ENCODE assay signal across 11 cellular contexts in genomic region chr7:101924171-101924570, GRCh38.
DNase-seq lines count a peak whose midpoint lies in the region; ATAC-seq and TF ChIP-seq lines count a peak whose summit lies in the region.
"Had no signal": no experiment of that assay in that cellular context is flagged by ENCODE, and none has a peak within 500 bp of the region (broad histone marks: within the 10 kb centered on the region; RNA-seq: fewer than 3 reads in every experiment).

No MANE protein-coding gene starts in this region.

- H3K4me3 ChIP-seq in adipocyte (ENCODE audit: low read length) (no peak overlapping the region), lung (no peak overlapping the region), transverse colon (no peak overlapping the region), MM.1S (ENCODE audit: low read length) (no peak overlapping the region)

- DNase-seq in natural killer cell treated with Interleukin-12 subunit alpha and Interleukin-12 subunit beta and Interleukin-15 and Interleukin-18, amount 100 ng/mL, for 72 hours (ENCODE audit: low spot score) = peak; percentile 34
- DNase-seq in natural killer cell (no peak), adipocyte (ENCODE audit: low read depth) (peak; percentile 62), lung (ENCODE audit: low spot score) (no peak), transverse colon (no peak), MM.1S (no peak), 8988T (no peak), D341Med (ENCODE audit: low spot score) (no peak)
- DNase-seq: DMS153 had no signal

- no peaks in the 10 kb centered on the region for H3K9me3 Mint-ChIP-seq in natural killer cell treated with Interleukin-12 subunit alpha and Interleukin-12 subunit beta and Interleukin-15 and Interleukin-18, amount 100 ng/mL, for 72 hours
- no peaks in the 10 kb centered on the region for H3K9me3 Mint-ChIP-seq in natural killer cell

- no peak for ATAC-seq in natural killer cell treated with Interleukin-12 subunit alpha and Interleukin-12 subunit beta and Interleukin-15 and Interleukin-18, amount 100 ng/mL, for 72 hours
- ATAC-seq in natural killer cell (no peak), lung (ENCODE audit: insufficient read depth, low FRiP score) (no peak)
- ATAC-seq: esophagus mucosa had no signal

- TF ChIP-seq EP300 in transverse colon (IDR thresholded peaks at IDR 0.05; ENCODE audit: low read depth) = no peak

- no peak overlapping the region for H3K27ac Mint-ChIP-seq in natural killer cell treated with Interleukin-12 subunit alpha and Interleukin-12 subunit beta and Interleukin-15 and Interleukin-18, amount 100 ng/mL, for 72 hours
- H3K27ac Mint-ChIP-seq in natural killer cell = no peak overlapping the region

- TF ChIP-seq POLR2A in transverse colon (IDR thresholded peaks at IDR 0.05) = no peak

- H3K4me1 ChIP-seq in adipocyte (ENCODE audit: control insufficient read depth, insufficient read depth, low read length) = no peaks in the 10 kb centered on the region
- H3K4me1 ChIP-seq in lung (ENCODE audit: control insufficient read depth in 2 of 2, insufficient read depth in 2 of 2, low read length in 2 of 2) = peaks cover 4 to 9% of the 10 kb centered on the region in 2 donors
- peaks cover 0 to 10% (median 3%) of the 10 kb centered on the region in 4 donors for H3K4me1 ChIP-seq in transverse colon
- no peaks in the 10 kb centered on the region for H3K4me1 ChIP-seq in MM.1S (ENCODE audit: low read length)

- TF ChIP-seq CTCF in natural killer cell (IDR thresholded peaks at IDR 0.05) = no peak
- TF ChIP-seq CTCF in lung (IDR thresholded peaks at IDR 0.05; ENCODE audit: control extremely low read depth, extremely low read depth) = no peak
- TF ChIP-seq CTCF in transverse colon (IDR thresholded peaks at IDR 0.05) = no peak
- no peak for TF ChIP-seq CTCF in MM.1S (IDR thresholded peaks at IDR 0.05; ENCODE audit: low read length)

- H3K27me3 ChIP-seq in adipocyte (replicated peaks; ENCODE audit: control insufficient read depth, insufficient read depth, low read length) = no peaks in the 10 kb centered on the region
- H3K27me3 ChIP-seq in lung (ENCODE audit: control insufficient read depth, insufficient read depth) = no peaks in the 10 kb centered on the region
- no peaks in the 10 kb centered on the region for H3K27me3 ChIP-seq in transverse colon
- H3K27me3 ChIP-seq in MM.1S (replicated peaks; ENCODE audit: insufficient read depth, low read length) = no peaks in the 10 kb centered on the region

- no peak overlapping the region for H3K4me2 ChIP-seq in MM.1S (ENCODE audit: low read depth, low read length)

- H3K9ac ChIP-seq in adipocyte (ENCODE audit: low read length) (no peak overlapping the region), MM.1S (ENCODE audit: low read length) (no peak overlapping the region)
- H3K9ac ChIP-seq: parathyroid adenoma had no signal

- H3K36me3 Mint-ChIP-seq in natural killer cell treated with Interleukin-12 subunit alpha and Interleukin-12 subunit beta and Interleukin-15 and Interleukin-18, amount 100 ng/mL, for 72 hours = no peaks in the 10 kb centered on the region
- H3K36me3 Mint-ChIP-seq in natural killer cell = no peaks in the 10 kb centered on the region

- H3F3A ChIP-seq in MM.1S (ENCODE audit: insufficient read depth, low read length) = no peaks in the 10 kb centered on the region

- no peaks in the 10 kb centered on the region for H3K27me3 Mint-ChIP-seq in natural killer cell treated with Interleukin-12 subunit alpha and Interleukin-12 subunit beta and Interleukin-15 and Interleukin-18, amount 100 ng/mL, for 72 hours
- no peaks in the 10 kb centered on the region for H3K27me3 Mint-ChIP-seq in natural killer cell (ENCODE audit: low read depth in 2 of 2)

- peaks cover 7 to 13% of the 10 kb centered on the region in 2 donors for H3K4me1 Mint-ChIP-seq in natural killer cell treated with Interleukin-12 subunit alpha and Interleukin-12 subunit beta and Interleukin-15 and Interleukin-18, amount 100 ng/mL, for 72 hours (ENCODE audit: low read depth in 2 of 2)
- H3K4me1 Mint-ChIP-seq in natural killer cell = peaks cover 14 to 21% of the 10 kb centered on the region in 2 donors

- H3K9me2 ChIP-seq in MM.1S (replicated peaks; ENCODE audit: insufficient read depth, low read length) = no peaks in the 10 kb centered on the region

- no peaks in the 10 kb centered on the region for H4K20me1 ChIP-seq in MM.1S (ENCODE audit: insufficient read depth, low read length)

- in situ Hi-C loops in transverse colon (cut with MboI; ENCODE audit: low pct_ligation_motif_present in 1 of 4, low pct_unique_long_range_greater_than_20kb in 1 of 4, low sequenced_read_pairs in 3 of 4) = no loop called here

- H3K9me3 ChIP-seq in adipocyte (ENCODE audit: control insufficient read depth, low read length) = no peaks in the 10 kb centered on the region
- H3K9me3 ChIP-seq in lung (ENCODE audit: control insufficient read depth in 2 of 2, insufficient read depth in 1 of 2, low read length in 1 of 2) = no peaks in the 10 kb centered on the region
- no peaks in the 10 kb centered on the region for H3K9me3 ChIP-seq in transverse colon
- H3K9me3 ChIP-seq in MM.1S (replicated peaks; ENCODE audit: insufficient read depth, low read length) = no peaks in the 10 kb centered on the region

- WGBS in lung, 2 donors = 81 to 91% methylated on average over 9 of the region's 9 CpGs
- 73 to 75% methylated on average over 5 to 9 of the region's 9 CpGs for WGBS in transverse colon (ENCODE audit: low coverage in 1 of 2), 2 donors

- intact Hi-C loops in natural killer cell (cut with micrococcal nuclease) = no loop called here
- intact Hi-C loops in transverse colon (cut with DNase I; ENCODE audit: low total_unique reads) = no loop called here

- H3K79me2 ChIP-seq in MM.1S (ENCODE audit: low read length) = peaks cover 67% of the 10 kb centered on the region

- H3K27ac ChIP-seq in lung (ENCODE audit: low read depth in 1 of 2, low read length in 1 of 2) (peak overlapping the region; percentile 35 to 81), transverse colon (peak overlapping the region; percentile 34 to 80 (median 73)), MM.1S (ENCODE audit: low read length) (no peak overlapping the region)

- no peak overlapping the region for H3K4me3 Mint-ChIP-seq in natural killer cell treated with Interleukin-12 subunit alpha and Interleukin-12 subunit beta and Interleukin-15 and Interleukin-18, amount 100 ng/mL, for 72 hours
- no peak overlapping the region for H3K4me3 Mint-ChIP-seq in natural killer cell

- H3K36me3 ChIP-seq in adipocyte (ENCODE audit: control insufficient read depth, insufficient read depth, low read length, severe bottlenecking) (peaks cover 3% of the 10 kb centered on the region), lung (ENCODE audit: control insufficient read depth in 2 of 2, insufficient read depth in 2 of 2, low read length in 2 of 2) (no peaks in the 10 kb centered on the region), transverse colon (no peaks in the 10 kb centered on the region), MM.1S (replicated peaks; ENCODE audit: insufficient read depth, low read length) (no peaks in the 10 kb centered on the region)

- H2AFZ ChIP-seq in MM.1S (ENCODE audit: low read length) = no peak overlapping the region
- H2AFZ ChIP-seq: parathyroid adenoma had no signal

Comparison
In these comparisons a context has a peak if more than half of its experiments do, and no peak if none do; other contexts are left out.
1. DNase-seq: peak in natural killer cell treated with Interleukin-12 subunit alpha and Interleukin-12 subunit beta and Interleukin-15 and Interleukin-18, amount 100 ng/mL, for 72 hours (single experiment) and adipocyte (single experiment); none in natural killer cell (single experiment), lung (single experiment), transverse colon (single experiment), MM.1S (single experiment), 8988T (single experiment) and D341Med (single experiment).